ENCODE assay signal across 17 cellular contexts in the genomic region with DNA sequence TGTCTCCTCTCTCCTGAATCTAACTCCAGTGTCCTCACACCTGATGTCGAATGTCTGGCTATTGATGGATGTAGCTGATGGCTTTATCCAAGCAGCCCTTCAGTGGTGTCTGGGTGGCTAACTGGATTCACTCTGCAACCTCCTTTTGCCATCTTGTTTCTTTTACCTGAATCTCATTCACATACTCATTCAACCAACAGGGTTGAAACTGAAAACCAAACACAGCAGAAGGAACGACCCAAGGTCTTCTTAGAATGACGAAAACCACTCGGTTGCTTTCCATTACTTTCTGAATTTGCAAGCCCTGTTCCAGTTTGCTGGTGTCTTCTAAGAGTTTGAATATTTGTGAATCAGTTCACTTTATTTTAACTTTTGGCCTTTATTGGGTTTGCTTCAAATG.
A peak's percentile ranks its signal among the peaks of the same experiment; 100 is the strongest.
DNase-seq lines count a peak whose midpoint lies in the region; TF ChIP-seq lines count a peak whose summit lies in the region.
"Had no signal": no experiment of that assay in that cellular context is flagged by ENCODE, and none has a peak within 500 bp of the region (broad histone marks: within the 10 kb centered on the region; RNA-seq: fewer than 3 reads in every experiment).

No MANE protein-coding gene starts in this region.

- H3K4me3 Mint-ChIP-seq in nephron, result no peak overlapping the region
- H3K4me3 Mint-ChIP-seq in type B pancreatic cell, result no peak overlapping the region
- no peak overlapping the region for H3K4me3 Mint-ChIP-seq in HFFc6
- no peak overlapping the region for H3K4me3 Mint-ChIP-seq in CD14-positive monocyte
- H3K4me3 Mint-ChIP-seq: B cell; CD4-positive, alpha-beta memory T cell had no signal

- DNase-seq in type B pancreatic cell (ENCODE audit: extremely low spot score, unreplicated experiment) (no peak), HFFc6 (no peak), globus pallidus (ENCODE audit: low spot score) (no peak), CD14-positive monocyte (ENCODE audit: low spot score) (no peak), NCI-H146 treated with DMSO at 0.1 percent for 48 hours (lab: John Stamatoyannopoulos, UW; ENCODE audit: unreplicated experiment) (no peak)
- DNase-seq: C1 segment of cervical spinal cord; CD4-positive, alpha-beta memory T cell; DMS153; DND-41; GDM1; GOT3 had no signal

- intact Hi-C loops in CD14-positive monocyte (cut with micrococcal nuclease), result no loop called here

- no peaks in the 10 kb centered on the region for H3K36me3 ChIP-seq in HEK293 (ENCODE audit: control insufficient read depth in 2 of 2, insufficient read depth in 1 of 2, low read length in 2 of 2)
- H3K36me3 ChIP-seq: HAP-1 had no signal

- CTCF ChIA-PET in HEK293 (lab: Yijun Ruan, JAX), result interaction anchor here (1.0 kb wide), 1 partner anchor 96 kb away, joined by 4 read pairs; no protein-coding TSS in a partner anchor

- H3K27me3 Mint-ChIP-seq in nephron (ENCODE audit: low read depth) (no peaks in the 10 kb centered on the region), type B pancreatic cell (no peaks in the 10 kb centered on the region), HFFc6 (ENCODE audit: insufficient read depth) (no peaks in the 10 kb centered on the region; the same call in 1 of the 2 replicates), CD14-positive monocyte (ENCODE audit: low read depth in 3 of 3) (no peaks in the 10 kb centered on the region)
- H3K27me3 Mint-ChIP-seq: B cell; CD4-positive, alpha-beta memory T cell had no signal

- peaks cover 38% of the 10 kb centered on the region for H3K4me1 Mint-ChIP-seq in nephron
- peaks cover 14% of the 10 kb centered on the region for H3K4me1 Mint-ChIP-seq in type B pancreatic cell (ENCODE audit: unreplicated experiment)
- no peaks in the 10 kb centered on the region for H3K4me1 Mint-ChIP-seq in HFFc6 (ENCODE audit: low read depth)
- no peaks in the 10 kb centered on the region for H3K4me1 Mint-ChIP-seq in CD14-positive monocyte
- H3K4me1 Mint-ChIP-seq: B cell; CD4-positive, alpha-beta memory T cell had no signal

- H3K9me3 ChIP-seq in HEK293 (ENCODE audit: control insufficient read depth, insufficient read depth, low read depth, low read length), result no peaks in the 10 kb centered on the region
- H3K9me3 ChIP-seq: HAP-1 had no signal

- H3K4me1 ChIP-seq in HEK293 (ENCODE audit: control insufficient read depth, insufficient read depth, low read length), result peaks cover 18% of the 10 kb centered on the region
- H3K4me1 ChIP-seq: HAP-1 had no signal

- peak overlapping the region; percentile 89 to 92 (median 91) for H3K27ac Mint-ChIP-seq in nephron
- H3K27ac Mint-ChIP-seq in type B pancreatic cell, result peak overlapping the region; percentile 42
- H3K27ac Mint-ChIP-seq in HFFc6, result no peak overlapping the region
- H3K27ac Mint-ChIP-seq in CD14-positive monocyte, result no peak overlapping the region
- H3K27ac Mint-ChIP-seq: B cell; CD4-positive, alpha-beta memory T cell had no signal

- H3K27ac ChIP-seq in HEK293 (ENCODE audit: extremely low read depth, low read depth, low read length) (peak overlapping the region; percentile 8; the same call in 1 of the 2 replicates), cingulate gyrus (ENCODE audit: low read depth, low read length) (peak overlapping the region; percentile 88)
- H3K27ac ChIP-seq: HL-60 had no signal

- H3K36me3 Mint-ChIP-seq in nephron (ENCODE audit: low read depth) (no peaks in the 10 kb centered on the region), type B pancreatic cell (peaks cover 3% of the 10 kb centered on the region), HFFc6 (ENCODE audit: low read depth) (no peaks in the 10 kb centered on the region), CD14-positive monocyte (no peaks in the 10 kb centered on the region)
- H3K36me3 Mint-ChIP-seq: CD4-positive, alpha-beta memory T cell had no signal

- no peak for TF ChIP-seq CTCF in HEK293 (tag by site-specific recombination; IDR thresholded peaks at IDR 0.05)
- no peak for TF ChIP-seq CTCF in nephron (IDR thresholded peaks at IDR 0.05; ENCODE audit: unreplicated experiment in 3 of 3)
- no peak for TF ChIP-seq CTCF in type B pancreatic cell (conservative IDR thresholded peaks at IDR 0.05)
- TF ChIP-seq CTCF in HFFc6 (IDR thresholded peaks at IDR 0.05), result no peak
- no peak for TF ChIP-seq CTCF in CD14-positive monocyte (IDR thresholded peaks at IDR 0.05)

- no peak overlapping the region for H3K4me3 ChIP-seq in HEK293 (ENCODE audit: low read depth, low read length)
- H3K4me3 ChIP-seq: HAP-1 had no signal

- POLR2A ChIA-PET in HEK293 (lab: Yijun Ruan, JAX), result no interaction called here

- peaks cover 6% of the 10 kb centered on the region for H3K9me3 Mint-ChIP-seq in nephron
- no peaks in the 10 kb centered on the region for H3K9me3 Mint-ChIP-seq in type B pancreatic cell
- peaks cover 23% of the 10 kb centered on the region for H3K9me3 Mint-ChIP-seq in HFFc6
- peaks cover 7 to 19% (median 9%) of the 10 kb centered on the region in 7 donors for H3K9me3 Mint-ChIP-seq in CD14-positive monocyte

TF ChIP-seq in HEK293, 187 proteins besides CTCF, POLR2A, EP300 and RAD21:
- TF ChIP-seq ZNF23 (tag by site-specific recombination; IDR thresholded peaks at IDR 0.05; ENCODE audit: borderline replicate concordance) (no peak), ZNF2 (tag by site-specific recombination; IDR thresholded peaks at IDR 0.05) (no peak), KLF7 (tag by site-specific recombination; IDR thresholded peaks at IDR 0.05; ENCODE audit: borderline replicate concordance) (no peak), ZNF302 (tag by site-specific recombination; IDR thresholded peaks at IDR 0.05; ENCODE audit: low read depth) (no peak), ZNF549 (tag by site-specific recombination; IDR thresholded peaks at IDR 0.05) (no peak), ZNF239 (tag by site-specific recombination; IDR thresholded peaks at IDR 0.05) (no peak), ZNF621 (tag by site-specific recombination; IDR thresholded peaks at IDR 0.05) (no peak), ZNF76 (tag by site-specific recombination; IDR thresholded peaks at IDR 0.05; ENCODE audit: borderline replicate concordance, low read depth) (no peak), FEZF1 (tag by site-specific recombination; IDR thresholded peaks at IDR 0.05) (no peak), ZNF664 (tag by site-specific recombination; IDR thresholded peaks at IDR 0.05) (no peak)
- TF ChIP-seq, protein P1, sequence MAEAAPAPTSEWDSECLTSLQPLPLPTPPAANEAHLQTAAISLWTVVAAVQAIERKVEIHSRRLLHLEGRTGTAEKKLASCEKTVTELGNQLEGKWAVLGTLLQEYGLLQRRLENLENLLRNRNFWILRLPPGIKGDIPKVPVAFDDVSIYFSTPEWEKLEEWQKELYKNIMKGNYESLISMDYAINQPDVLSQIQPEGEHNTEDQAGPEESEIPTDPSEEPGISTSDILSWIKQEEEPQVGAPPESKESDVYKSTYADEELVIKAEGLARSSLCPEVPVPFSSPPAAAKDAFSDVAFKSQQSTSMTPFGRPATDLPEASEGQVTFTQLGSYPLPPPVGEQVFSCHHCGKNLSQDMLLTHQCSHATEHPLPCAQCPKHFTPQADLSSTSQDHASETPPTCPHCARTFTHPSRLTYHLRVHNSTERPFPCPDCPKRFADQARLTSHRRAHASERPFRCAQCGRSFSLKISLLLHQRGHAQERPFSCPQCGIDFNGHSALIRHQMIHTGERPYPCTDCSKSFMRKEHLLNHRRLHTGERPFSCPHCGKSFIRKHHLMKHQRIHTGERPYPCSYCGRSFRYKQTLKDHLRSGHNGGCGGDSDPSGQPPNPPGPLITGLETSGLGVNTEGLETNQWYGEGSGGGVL (tag by site-specific recombination; IDR thresholded peaks at IDR 0.05), result no peak
- TF ChIP-seq, protein P2, sequence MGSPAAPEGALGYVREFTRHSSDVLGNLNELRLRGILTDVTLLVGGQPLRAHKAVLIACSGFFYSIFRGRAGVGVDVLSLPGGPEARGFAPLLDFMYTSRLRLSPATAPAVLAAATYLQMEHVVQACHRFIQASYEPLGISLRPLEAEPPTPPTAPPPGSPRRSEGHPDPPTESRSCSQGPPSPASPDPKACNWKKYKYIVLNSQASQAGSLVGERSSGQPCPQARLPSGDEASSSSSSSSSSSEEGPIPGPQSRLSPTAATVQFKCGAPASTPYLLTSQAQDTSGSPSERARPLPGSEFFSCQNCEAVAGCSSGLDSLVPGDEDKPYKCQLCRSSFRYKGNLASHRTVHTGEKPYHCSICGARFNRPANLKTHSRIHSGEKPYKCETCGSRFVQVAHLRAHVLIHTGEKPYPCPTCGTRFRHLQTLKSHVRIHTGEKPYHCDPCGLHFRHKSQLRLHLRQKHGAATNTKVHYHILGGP (tag by site-specific recombination; IDR thresholded peaks at IDR 0.05), result no peak
- TF ChIP-seq, protein P3, sequence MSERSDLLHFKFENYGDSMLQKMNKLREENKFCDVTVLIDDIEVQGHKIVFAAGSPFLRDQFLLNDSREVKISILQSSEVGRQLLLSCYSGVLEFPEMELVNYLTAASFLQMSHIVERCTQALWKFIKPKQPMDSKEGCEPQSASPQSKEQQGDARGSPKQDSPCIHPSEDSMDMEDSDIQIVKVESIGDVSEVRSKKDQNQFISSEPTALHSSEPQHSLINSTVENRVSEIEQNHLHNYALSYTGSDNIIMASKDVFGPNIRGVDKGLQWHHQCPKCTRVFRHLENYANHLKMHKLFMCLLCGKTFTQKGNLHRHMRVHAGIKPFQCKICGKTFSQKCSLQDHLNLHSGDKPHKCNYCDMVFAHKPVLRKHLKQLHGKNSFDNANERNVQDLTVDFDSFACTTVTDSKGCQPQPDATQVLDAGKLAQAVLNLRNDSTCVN (tag by site-specific recombination; optimal IDR thresholded peaks at IDR 0.05), result no peak

Comparison
In these comparisons a context has a peak if more than half of its experiments do, and no peak if none do; other contexts are left out.
1. H3K27ac Mint-ChIP-seq: peak in nephron (3 of 3) and type B pancreatic cell (single experiment); none in HFFc6 (single experiment) and CD14-positive monocyte (0 of 7).